Comparison of ENCODE assay signal across 9 cellular contexts in the genomic region with DNA sequence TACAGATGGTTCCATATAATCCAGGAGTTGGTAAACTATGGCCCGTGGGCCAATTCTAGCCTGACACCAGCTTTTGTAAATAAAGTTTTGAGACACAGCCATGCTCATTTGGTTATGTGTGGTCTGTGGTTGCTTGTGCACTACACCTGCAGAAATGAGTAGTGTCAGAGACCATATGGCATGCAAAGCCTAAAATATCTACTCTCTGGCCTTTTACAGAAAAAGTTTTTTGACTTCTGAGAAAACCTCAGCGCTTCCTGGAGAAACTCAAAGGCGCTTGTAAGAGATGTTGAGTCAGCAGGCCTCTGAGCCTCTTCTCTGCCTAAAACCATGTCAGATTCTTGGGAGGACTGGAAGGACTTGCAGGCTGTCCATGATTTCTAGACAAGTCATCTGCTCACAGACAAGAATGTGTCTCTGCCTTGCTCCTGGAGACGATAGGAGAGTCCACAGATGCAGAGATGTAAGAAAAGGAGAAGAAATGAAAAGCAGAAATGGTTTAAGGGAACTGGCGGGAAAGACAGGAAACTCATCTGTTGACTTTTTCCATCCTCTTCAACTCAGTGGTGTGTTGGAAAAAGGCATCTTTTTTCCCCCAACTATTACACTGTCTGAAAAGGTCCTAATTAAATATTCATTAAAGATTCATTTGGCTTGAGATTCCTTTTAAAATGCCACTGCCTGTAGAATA. TPM values are rescaled to one million over a fixed set of nuclear protein-coding genes. Genes with fewer than 3 reads are reported as not detected.
DNase-seq lines count a peak whose midpoint lies in the region; ATAC-seq, FAIRE-seq and TF ChIP-seq lines count a peak whose summit lies in the region.
"Had no signal": no experiment of that assay in that cellular context is flagged by ENCODE, and none has a peak within 500 bp of the region (broad histone marks: within the 10 kb centered on the region; RNA-seq: fewer than 3 reads in every experiment).

No MANE protein-coding gene starts in this region.

- H3K27ac ChIP-seq in DND-41 (ENCODE audit: low read length) (peak overlapping the region; percentile 73), HepG2 (ENCODE audit: extremely low read length, insufficient read depth, low read length) (no peak overlapping the region)
- H3K27ac ChIP-seq: cardiac muscle cell had no signal

- H2AFZ ChIP-seq in DND-41 (ENCODE audit: low read depth, low read length) (no peak overlapping the region), HepG2 (ENCODE audit: low read length) (no peak overlapping the region)

- TF ChIP-seq CTCF in DND-41 (IDR thresholded peaks at IDR 0.05; ENCODE audit: borderline replicate concordance, extremely low read depth, low read length, poor library complexity, severe bottlenecking) (no peak), HepG2 (CRISPR knock-in tag; IDR thresholded peaks at IDR 0.05) (no peak)

- H3K9me3 Mint-ChIP-seq in stimulated activated effector memory CD8-positive, alpha-beta T cell treated with anti-CD3 and anti-CD28 coated beads, Interleukin-12 subunit alpha, Interleukin-12 subunit beta, amount 100 ng/mL, for 72 hours = no peaks in the 10 kb centered on the region

- H3K79me2 ChIP-seq in DND-41 (ENCODE audit: insufficient read depth, low read length) (peaks cover 88% of the 10 kb centered on the region), HepG2 (ENCODE audit: insufficient read depth, low read length) (peaks cover 7% of the 10 kb centered on the region)

- no peak for TF ChIP-seq RAD21 in HepG2 (CRISPR knock-in tag; IDR thresholded peaks at IDR 0.05)

- TF ChIP-seq POLR2A in HepG2 (IDR thresholded peaks at IDR 0.05; ENCODE audit: insufficient read depth in 1 of 2, low read depth in 2 of 2, low read length in 2 of 2) = no peak

- no peak overlapping the region; the same call in 1 of the 2 replicates for H3K9ac ChIP-seq in DND-41 (ENCODE audit: low read depth, low read length)
- no peak overlapping the region for H3K9ac ChIP-seq in HepG2 (ENCODE audit: insufficient read depth, low read depth, low read length)

- intact Hi-C loops in HepG2 (cut with micrococcal nuclease; ENCODE audit: unreplicated experiment) = no loop called here
- intact Hi-C loops in Right ventricle myocardium inferior (cut with DNase I) = no loop called here

- H3K4me3 ChIP-seq in DND-41 (ENCODE audit: low read depth in 1 of 2, low read length in 2 of 2) = no peak overlapping the region
- H3K4me3 ChIP-seq in HepG2 (replicated peaks in 1 of 3; ENCODE audit: insufficient read depth in 1 of 3, low read depth in 2 of 3, low read length in 3 of 3) = no peak overlapping the region
- H3K4me3 ChIP-seq: cardiac muscle cell had no signal

- TF ChIP-seq EP300 in HepG2 (IDR thresholded peaks at IDR 0.05; ENCODE audit: low read depth in 2 of 2, low read length in 2 of 2) (no peak), HepG2 (CRISPR knock-in tag; IDR thresholded peaks at IDR 0.05; ENCODE audit: borderline replicate concordance) (no peak)

- WGBS in HepG2 (ENCODE audit: low lambda C conversion rate) = 93% methylated on average over 5 of the region's 5 CpGs

- peaks cover 84% of the 10 kb centered on the region for H3K4me1 Mint-ChIP-seq in stimulated activated effector memory CD8-positive, alpha-beta T cell treated with anti-CD3 and anti-CD28 coated beads, Interleukin-12 subunit alpha, Interleukin-12 subunit beta, amount 100 ng/mL, for 72 hours

- H4K20me1 ChIP-seq in DND-41 (ENCODE audit: insufficient read depth, low read length) = peaks cover 74% of the 10 kb centered on the region
- no peaks in the 10 kb centered on the region for H4K20me1 ChIP-seq in HepG2 (ENCODE audit: insufficient read depth, low read length)

- DNase-seq in DND-41 (peak; percentile 84), HepG2 (ENCODE audit: low spot score) (no peak), left lobe of liver (ENCODE audit: low spot score) (no peak), Right ventricle myocardium inferior (ENCODE audit: missing footprints) (no peak)
- DNase-seq in activated T-cell treated with anti-CD3 and anti-CD28 coated beads, Interleukin-2, amount 50 U/mL, for 48 hours = peak; percentile 60 to 66
- peak; percentile 42 to 80 for DNase-seq in stimulated activated effector memory CD8-positive, alpha-beta T cell treated with anti-CD3 and anti-CD28 coated beads, Interleukin-12 subunit alpha, Interleukin-12 subunit beta, amount 100 ng/mL, for 72 hours (ENCODE audit: low spot score in 2 of 2)

- H3K36me3 ChIP-seq in DND-41 (ENCODE audit: insufficient read depth, low read length) = peaks cover 27% of the 10 kb centered on the region
- no peaks in the 10 kb centered on the region for H3K36me3 ChIP-seq in HepG2 (replicated peaks in 1 of 2; ENCODE audit: control insufficient read depth in 1 of 2, insufficient read depth in 2 of 2, low read length in 2 of 2)
- H3K36me3 ChIP-seq: cardiac muscle cell had no signal

- H3K9me3 ChIP-seq in DND-41 (ENCODE audit: insufficient read depth, low read length, severe bottlenecking) (no peaks in the 10 kb centered on the region), HepG2 (ENCODE audit: low read length) (no peaks in the 10 kb centered on the region)

- CTCF ChIA-PET in HepG2 (lab: Yijun Ruan, JAX; ENCODE audit: low intra/inter-chr PET ratio, low total read pairs) = no interaction called here

- no peaks in the 10 kb centered on the region for H3K27me3 ChIP-seq in DND-41 (ENCODE audit: insufficient read depth, low read length, poor library complexity)
- no peaks in the 10 kb centered on the region for H3K27me3 ChIP-seq in HepG2 (ENCODE audit: control insufficient read depth in 1 of 2, insufficient read depth in 2 of 2, low read length in 2 of 2)

- peaks cover 74% of the 10 kb centered on the region for H3K4me1 ChIP-seq in DND-41 (ENCODE audit: insufficient read depth, low read length)
- H3K4me1 ChIP-seq in HepG2 (ENCODE audit: insufficient read depth, low read length) = peaks cover 23% of the 10 kb centered on the region

- ATAC-seq in DND-41 (ENCODE audit: insufficient read depth, low read depth) = peak; percentile 89
- peak; percentile 76 for ATAC-seq in GM21367 (IDR thresholded peaks at IDR 0.05; ENCODE audit: unreplicated experiment)
- ATAC-seq in HG03575 (IDR thresholded peaks at IDR 0.05; ENCODE audit: extremely low read depth, insufficient number of reproducible peaks, low FRiP score, unreplicated experiment) = peak; percentile 77
- peak; percentile 88 for ATAC-seq in stimulated activated effector memory CD8-positive, alpha-beta T cell treated with anti-CD3 and anti-CD28 coated beads, Interleukin-12 subunit alpha, Interleukin-12 subunit beta, amount 100 ng/mL, for 72 hours
- ATAC-seq in HepG2 = no peak
- ATAC-seq in left lobe of liver = no peak
- ATAC-seq in Right ventricle myocardium inferior = no peak

- BruUV-seq in HepG2 (replicated peaks; lab: Mats Ljungman, UMichigan) = no TSS peak

- peaks cover 57% of the 10 kb centered on the region for H3K36me3 Mint-ChIP-seq in stimulated activated effector memory CD8-positive, alpha-beta T cell treated with anti-CD3 and anti-CD28 coated beads, Interleukin-12 subunit alpha, Interleukin-12 subunit beta, amount 100 ng/mL, for 72 hours

- peak overlapping the region; percentile 98 for H3K4me3 Mint-ChIP-seq in stimulated activated effector memory CD8-positive, alpha-beta T cell treated with anti-CD3 and anti-CD28 coated beads, Interleukin-12 subunit alpha, Interleukin-12 subunit beta, amount 100 ng/mL, for 72 hours

- H3K4me2 ChIP-seq in DND-41 (ENCODE audit: insufficient read depth, low read length) (peak overlapping the region; percentile 89), HepG2 (ENCODE audit: low read depth, low read length) (no peak overlapping the region)

- H3K27ac Mint-ChIP-seq in stimulated activated effector memory CD8-positive, alpha-beta T cell treated with anti-CD3 and anti-CD28 coated beads, Interleukin-12 subunit alpha, Interleukin-12 subunit beta, amount 100 ng/mL, for 72 hours = peak overlapping the region; percentile 92

- FAIRE-seq in HepG2 (lab: Jason Lieb, UNC) = no peak

- in situ Hi-C loops in HepG2 (cut with HindIII; ENCODE audit: extremely low pct_ligation_motif_present, low pct_unique_long_range_greater_than_20kb) = no loop called here

- POLR2A ChIA-PET in HepG2 (lab: Yijun Ruan, JAX) = no interaction called here

TF ChIP-seq in HepG2, 621 proteins besides CTCF, POLR2A, EP300 and RAD21 (continues in another document):
- TF ChIP-seq, protein P1, sequence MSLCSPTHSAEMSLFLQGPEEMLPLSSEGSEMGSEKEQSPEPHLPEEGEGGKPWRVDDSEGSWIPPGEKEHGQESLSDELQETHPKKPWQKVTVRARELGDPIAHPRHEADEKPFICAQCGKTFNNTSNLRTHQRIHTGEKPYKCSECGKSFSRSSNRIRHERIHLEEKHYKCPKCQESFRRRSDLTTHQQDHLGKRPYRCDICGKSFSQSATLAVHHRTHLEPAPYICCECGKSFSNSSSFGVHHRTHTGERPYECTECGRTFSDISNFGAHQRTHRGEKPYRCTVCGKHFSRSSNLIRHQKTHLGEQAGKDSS (CRISPR knock-in tag; IDR thresholded peaks at IDR 0.05; ENCODE audit: borderline replicate concordance, low read depth) = no peak

RNA-seq across cellular contexts. Expression of gene TTC39C, which starts 5.2 kb away (rescaled TPM):
- total RNA-seq in HepG2 (2016; rRNA removed; fragmentation: Illumina TruSeq; extraction: Trizol) (25.9 and 28.1 TPM in 2 replicates), left lobe of liver (133 TPM), Right ventricle myocardium inferior (4.0 TPM)
- total RNA-seq in HepG2 (2016; cell fraction: cytosol; rRNA removed; fragmentation: Illumina TruSeq; extraction: Trizol; ENCODE audit: low read depth) = 52.8 and 57.1 TPM in 2 replicates
- 23.2 and 24.1 TPM in 2 replicates for total RNA-seq in HepG2 (2016; cell fraction: insoluble cytoplasmic fraction; rRNA removed; fragmentation: Illumina TruSeq; extraction: Trizol)
- total RNA-seq in HepG2 (2016; cell fraction: membrane; rRNA removed; fragmentation: Illumina TruSeq; extraction: Trizol) = 53.3 and 53.4 TPM in 2 replicates
- 21.2 and 27.7 TPM in 2 replicates for total RNA-seq in HepG2 (2016; cell fraction: nucleus; rRNA removed; fragmentation: Illumina TruSeq; extraction: Trizol)
- polyA plus RNA-seq in HepG2 (2011; rRNA removed) = 14.9 and 19.1 TPM in 2 replicates
- 8.9 and 10.8 TPM in 2 replicates for polyA plus RNA-seq in HepG2 (2011; cell fraction: cytosol; rRNA removed)
- polyA plus RNA-seq in HepG2 (2011; cell fraction: nucleus; rRNA removed) = 17.1 and 18.8 TPM in 2 replicates
- 9.2 and 12.3 TPM in 2 replicates for polyA plus RNA-seq in HepG2 (2012)
- polyA plus RNA-seq in HepG2 (2016; cell fraction: cytosol; fragmentation: Illumina TruSeq; extraction: Trizol; ENCODE audit: low read depth) = 50.0 and 57.9 TPM in 2 replicates
- polyA plus RNA-seq in HepG2 (2016; cell fraction: insoluble cytoplasmic fraction; fragmentation: Illumina TruSeq; extraction: Trizol; ENCODE audit: low read depth) = 23.4 and 24.5 TPM in 2 replicates
- polyA plus RNA-seq in HepG2 (2016; cell fraction: membrane; fragmentation: Illumina TruSeq; extraction: Trizol; ENCODE audit: low read depth) = 47.4 and 56.0 TPM in 2 replicates
- polyA plus RNA-seq in HepG2 (2016; cell fraction: nucleus; fragmentation: Illumina TruSeq; extraction: Trizol; ENCODE audit: insufficient read depth, low read depth) = 25.5 and 26.3 TPM in 2 replicates
- 10.1 and 38.1 TPM in 2 replicates for polyA minus RNA-seq in HepG2 (2011; rRNA and poly(A)+ RNA removed; ENCODE audit: low replicate concordance)
- 14.6 and 16.9 TPM in 2 replicates for polyA minus RNA-seq in HepG2 (2011; cell fraction: cytosol; rRNA and poly(A)+ RNA removed)
- 31.3 and 32.3 TPM in 2 replicates for polyA minus RNA-seq in HepG2 (2011; cell fraction: nucleus; rRNA and poly(A)+ RNA removed)

Comparison
In these comparisons a context has a peak if more than half of its experiments do, and no peak if none do; other contexts are left out.
1. ATAC-seq: peak in DND-41 (single experiment), GM21367 (single experiment), HG03575 (single experiment) and stimulated activated effector memory CD8-positive, alpha-beta T cell treated with anti-CD3 and anti-CD28 coated beads, Interleukin-12 subunit alpha, Interleukin-12 subunit beta, amount 100 ng/mL, for 72 hours (single experiment); none in HepG2 (single experiment), left lobe of liver (single experiment) and Right ventricle myocardium inferior (single experiment).
2. DNase-seq: peak in DND-41 (single experiment), activated T-cell treated with anti-CD3 and anti-CD28 coated beads, Interleukin-2, amount 50 U/mL, for 48 hours (2 of 2) and stimulated activated effector memory CD8-positive, alpha-beta T cell treated with anti-CD3 and anti-CD28 coated beads, Interleukin-12 subunit alpha, Interleukin-12 subunit beta, amount 100 ng/mL, for 72 hours (2 of 2); none in HepG2 (single experiment), left lobe of liver (single experiment) and Right ventricle myocardium inferior (single experiment).